In the genomic region with DNA sequence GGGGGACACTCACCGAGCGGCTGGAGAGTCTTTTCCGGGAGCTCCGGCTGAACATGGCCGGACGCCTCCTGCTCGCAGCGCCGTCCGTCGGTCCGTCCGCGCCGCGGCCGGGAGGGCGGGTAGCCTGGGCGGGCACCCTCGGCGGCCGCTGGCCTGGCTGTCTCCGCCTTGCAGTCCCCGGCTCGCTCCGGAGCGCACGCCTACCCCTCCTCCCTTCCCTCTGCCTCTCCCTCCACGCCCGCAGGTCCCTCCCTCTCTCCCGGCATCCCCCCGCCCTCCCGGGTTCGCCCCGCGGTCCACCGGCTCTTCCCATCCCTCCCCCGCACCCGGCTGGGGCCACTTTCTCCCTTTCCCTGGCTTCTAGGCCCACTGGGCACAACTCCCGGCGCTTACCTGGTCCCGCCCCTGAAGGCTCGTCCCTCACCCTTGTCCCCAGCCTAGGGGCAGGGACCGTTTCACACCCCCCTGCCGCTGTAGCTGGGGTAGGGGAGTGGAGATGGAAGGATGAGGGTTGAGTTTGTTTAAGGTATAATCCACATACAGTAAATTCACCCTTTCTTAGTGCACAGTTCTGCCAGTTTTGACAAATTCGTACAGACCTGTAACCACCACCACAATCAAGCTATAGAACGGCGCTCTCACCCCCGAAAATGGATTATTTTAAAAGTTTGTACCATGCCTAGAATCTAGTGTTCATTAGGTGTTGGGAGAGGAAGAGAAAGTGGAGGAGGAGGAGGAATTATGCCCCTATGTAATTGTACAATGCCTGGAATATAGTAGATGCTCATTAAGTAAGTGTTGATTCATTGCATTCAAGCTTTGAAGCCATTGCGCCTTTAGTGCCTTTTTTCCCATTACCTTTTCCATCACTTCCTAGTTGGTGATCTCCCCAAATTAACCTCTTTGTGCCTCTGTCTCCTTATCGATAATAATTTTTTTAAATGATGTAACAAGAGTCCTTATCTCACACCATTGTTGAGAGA, we compare ENCODE assay signal across 9 cellular contexts.
DNase-seq lines count a peak whose midpoint lies in the region; ATAC-seq lines count a peak whose summit lies in the region.
"Had no signal": no experiment of that assay in that cellular context is flagged by ENCODE, and none has a peak within 500 bp of the region (broad histone marks: within the 10 kb centered on the region; RNA-seq: fewer than 3 reads in every experiment).

No MANE protein-coding gene starts in this region.

- H3K27ac Mint-ChIP-seq in CD8-positive, alpha-beta memory T cell = no peak overlapping the region
- no peak overlapping the region for H3K27ac Mint-ChIP-seq in activated T-cell treated with anti-CD3 and anti-CD28 coated beads, Interleukin-2, amount 50 U/mL, for 24 hours

- H3K27me3 Mint-ChIP-seq in CD8-positive, alpha-beta memory T cell = peaks cover 30 to 61% of the 10 kb centered on the region in 2 donors
- peaks cover 68% of the 10 kb centered on the region for H3K27me3 Mint-ChIP-seq in activated T-cell treated with anti-CD3 and anti-CD28 coated beads, Interleukin-2, amount 50 U/mL, for 24 hours

- H3K27me3 ChIP-seq in thymus (ENCODE audit: control insufficient read depth, insufficient read depth) = peaks cover 20% of the 10 kb centered on the region
- no peaks in the 10 kb centered on the region for H3K27me3 ChIP-seq in CD8-positive, alpha-beta memory T cell (ENCODE audit: insufficient read depth, low read length, poor library complexity, severe bottlenecking)

- H3K36me3 ChIP-seq in thymus (ENCODE audit: control insufficient read depth, insufficient read depth) = no peaks in the 10 kb centered on the region
- no peaks in the 10 kb centered on the region for H3K36me3 ChIP-seq in CD8-positive, alpha-beta memory T cell (ENCODE audit: insufficient read depth, low read length)
- H3K36me3 ChIP-seq: BLaER1 had no signal

- ATAC-seq in HG03175 (IDR thresholded peaks at IDR 0.05; ENCODE audit: unreplicated experiment) = no peak

- H3K27ac ChIP-seq in thymus (ENCODE audit: low read depth) = no peak overlapping the region
- no peak overlapping the region for H3K27ac ChIP-seq in CD8-positive, alpha-beta memory T cell (ENCODE audit: low read depth, low read length)
- H3K27ac ChIP-seq: BLaER1 had no signal

- 13% methylated on average over 49 of the region's 51 CpGs for WGBS in thymus

- H3K9me3 ChIP-seq in thymus (ENCODE audit: control insufficient read depth) = no peaks in the 10 kb centered on the region
- H3K9me3 ChIP-seq in CD8-positive, alpha-beta memory T cell (ENCODE audit: low read length) = no peaks in the 10 kb centered on the region

- peaks cover 0 to 2% (median 0%) of the 10 kb centered on the region in 5 donors for H3K9me3 Mint-ChIP-seq in CD8-positive, alpha-beta memory T cell
- no peaks in the 10 kb centered on the region for H3K9me3 Mint-ChIP-seq in activated T-cell treated with anti-CD3 and anti-CD28 coated beads, Interleukin-2, amount 50 U/mL, for 24 hours

- CTCF ChIA-PET in CD8-positive, alpha-beta memory T cell (lab: Charles Lee) = no interaction called here

- peak; percentile 14 to 65 (median 60) for DNase-seq in NCI-H1417 (lab: John Stamatoyannopoulos, UW)
- no peak for DNase-seq in NCI-H1417 treated with DMSO at 0.1 percent for 48 hours (lab: John Stamatoyannopoulos, UW)
- peak; percentile 79 for DNase-seq in astrocyte of the hippocampus (ENCODE audit: low read depth, low spot score)
- DNase-seq in iPS-NIHi11 (ENCODE audit: low spot score) = peak; percentile 91
- no peak for DNase-seq in CD8-positive, alpha-beta memory T cell
- no peak for DNase-seq in activated T-cell treated with anti-CD3 and anti-CD28 coated beads, Interleukin-2, amount 50 U/mL, for 24 hours

- H3K4me1 ChIP-seq in thymus (ENCODE audit: control insufficient read depth, insufficient read depth, low read length) = no peaks in the 10 kb centered on the region
- no peaks in the 10 kb centered on the region for H3K4me1 ChIP-seq in CD8-positive, alpha-beta memory T cell (ENCODE audit: insufficient read depth, low read length)
- H3K4me1 ChIP-seq: BLaER1 had no signal

- POLR2A ChIA-PET in CD8-positive, alpha-beta memory T cell (lab: Charles Lee) = no interaction called here

- H3K4me1 Mint-ChIP-seq in CD8-positive, alpha-beta memory T cell = no peaks in the 10 kb centered on the region
- peaks cover 2% of the 10 kb centered on the region for H3K4me1 Mint-ChIP-seq in activated T-cell treated with anti-CD3 and anti-CD28 coated beads, Interleukin-2, amount 50 U/mL, for 24 hours (ENCODE audit: low read depth)

- no peak overlapping the region for H3K4me3 Mint-ChIP-seq in CD8-positive, alpha-beta memory T cell
- no peak overlapping the region for H3K4me3 Mint-ChIP-seq in activated T-cell treated with anti-CD3 and anti-CD28 coated beads, Interleukin-2, amount 50 U/mL, for 24 hours

- H3K4me3 ChIP-seq in thymus (ENCODE audit: low read length) = peak overlapping the region; percentile 26
- no peak overlapping the region for H3K4me3 ChIP-seq in CD8-positive, alpha-beta memory T cell (ENCODE audit: low read length)
- H3K4me3 ChIP-seq: BLaER1 had no signal

- no peaks in the 10 kb centered on the region for H3K36me3 Mint-ChIP-seq in CD8-positive, alpha-beta memory T cell
- H3K36me3 Mint-ChIP-seq in activated T-cell treated with anti-CD3 and anti-CD28 coated beads, Interleukin-2, amount 50 U/mL, for 24 hours (ENCODE audit: low read depth) = no peaks in the 10 kb centered on the region

Comparison
In these comparisons a context has a peak if more than half of its experiments do, and no peak if none do; other contexts are left out.
1. DNase-seq: peak in NCI-H1417 (3 of 3), astrocyte of the hippocampus (single experiment) and iPS-NIHi11 (single experiment); none in NCI-H1417 treated with DMSO at 0.1 percent for 48 hours (single experiment), CD8-positive, alpha-beta memory T cell (0 of 5) and activated T-cell treated with anti-CD3 and anti-CD28 coated beads, Interleukin-2, amount 50 U/mL, for 24 hours (single experiment).